ENCODE assay signal across 9 cellular contexts in the genomic region with DNA sequence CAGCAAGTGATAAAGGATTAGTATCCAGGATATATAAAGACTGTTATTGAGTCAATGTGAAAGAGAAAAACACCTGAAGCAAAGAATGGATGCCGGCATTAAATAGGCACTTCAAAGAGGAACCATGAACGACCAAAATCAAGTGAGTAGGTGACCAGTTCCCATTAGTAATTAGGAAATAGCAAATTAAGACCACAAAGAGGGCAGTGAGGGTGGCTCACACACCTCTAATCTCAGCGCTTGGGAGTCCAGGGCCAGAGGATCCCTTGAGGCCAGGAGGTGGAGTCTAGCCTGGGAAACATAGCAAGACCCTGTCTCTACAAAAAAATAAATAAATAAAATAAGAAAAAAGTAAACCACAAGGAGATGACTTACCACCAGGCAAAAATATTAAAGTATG. TPM values are rescaled to one million over a fixed set of nuclear protein-coding genes. Genes with fewer than 3 reads are reported as not detected.
DNase-seq lines count a peak whose midpoint lies in the region; ATAC-seq and TF ChIP-seq lines count a peak whose summit lies in the region.
"Had no signal": no experiment of that assay in that cellular context is flagged by ENCODE, and none has a peak within 500 bp of the region (broad histone marks: within the 10 kb centered on the region; RNA-seq: fewer than 3 reads in every experiment).

No MANE protein-coding gene starts in this region.

- TF ChIP-seq CTCF in breast epithelium (IDR thresholded peaks at IDR 0.05) (no peak), nephron (IDR thresholded peaks at IDR 0.05; ENCODE audit: unreplicated experiment in 3 of 3) (no peak)

- peaks cover 17% of the 10 kb centered on the region for H3K4me1 Mint-ChIP-seq in nephron

- H3K27me3 Mint-ChIP-seq in nephron (ENCODE audit: low read depth) = peaks cover 48% of the 10 kb centered on the region

- intact Hi-C loops in breast epithelium (cut with DNase I; ENCODE audit: low total_unique reads) = no loop called here

- peaks cover 4% of the 10 kb centered on the region; the same call in 1 of the 2 replicates for H4K20me1 ChIP-seq in BLaER1

- ATAC-seq in HG02852 (IDR thresholded peaks at IDR 0.05; ENCODE audit: unreplicated experiment) (peak; percentile 23), GM21786 (IDR thresholded peaks at IDR 0.05; ENCODE audit: unreplicated experiment) (no peak)

- H3K4me2 ChIP-seq in BLaER1 = peak overlapping the region; percentile 87

- H3K4me3 ChIP-seq in BLaER1 (peak overlapping the region; percentile 76), breast epithelium (peak overlapping the region; percentile 60 to 76 (median 66))

- H3K27ac ChIP-seq in BLaER1 (no peak overlapping the region), breast epithelium (peak overlapping the region; percentile 87 to 91)

- no peak for TF ChIP-seq POLR2A in breast epithelium (IDR thresholded peaks at IDR 0.05)

- H3K27ac Mint-ChIP-seq in nephron = peak overlapping the region in 1 of 3 experiments; percentile 4

- H3K9me3 ChIP-seq in BLaER1 (no peaks in the 10 kb centered on the region), breast epithelium (no peaks in the 10 kb centered on the region)

- peak overlapping the region; percentile 80 to 85 (median 82) for H3K4me3 Mint-ChIP-seq in nephron

- peaks cover 54% of the 10 kb centered on the region for H3K27me3 ChIP-seq in BLaER1
- H3K27me3 ChIP-seq in breast epithelium = no peaks in the 10 kb centered on the region

- H3K9ac ChIP-seq in BLaER1 = peak overlapping the region; percentile 78; the same call in 1 of the 2 replicates

- peaks cover 29% of the 10 kb centered on the region for H3K4me1 ChIP-seq in BLaER1
- peaks cover 0 to 19% of the 10 kb centered on the region in 2 donors for H3K4me1 ChIP-seq in breast epithelium

- no peaks in the 10 kb centered on the region for H3K9me3 Mint-ChIP-seq in nephron

- H3K36me3 ChIP-seq in BLaER1 (no peaks in the 10 kb centered on the region), breast epithelium (no peaks in the 10 kb centered on the region)

- H3K36me3 Mint-ChIP-seq in nephron (ENCODE audit: low read depth) = no peaks in the 10 kb centered on the region

- DNase-seq in breast epithelium (ENCODE audit: low spot score in 2 of 2) (no peak), pons (ENCODE audit: low spot score) (no peak), NOMO-1 treated with dmso at 0.1 percent for 144 hours (lab: John Stamatoyannopoulos, UW; ENCODE audit: unreplicated experiment) (no peak)
- no peak for DNase-seq in effector CD8-positive, alpha-beta T cell (lab: John Stamatoyannopoulos, UW)

RNA-seq across cellular contexts. Expression of a gene that starts 1.5 kb away (rescaled TPM):
- total RNA-seq in breast epithelium = under 1 TPM in 1 of 3 donors, not detected in 2; 0.15 TPM
- total RNA-seq: activated CD8-positive, alpha-beta memory T cell treated with anti-CD3 and anti-CD28 coated beads for 36 hours had no signal
